ENCODE assay signal across 22 cellular contexts in the genomic region with DNA sequence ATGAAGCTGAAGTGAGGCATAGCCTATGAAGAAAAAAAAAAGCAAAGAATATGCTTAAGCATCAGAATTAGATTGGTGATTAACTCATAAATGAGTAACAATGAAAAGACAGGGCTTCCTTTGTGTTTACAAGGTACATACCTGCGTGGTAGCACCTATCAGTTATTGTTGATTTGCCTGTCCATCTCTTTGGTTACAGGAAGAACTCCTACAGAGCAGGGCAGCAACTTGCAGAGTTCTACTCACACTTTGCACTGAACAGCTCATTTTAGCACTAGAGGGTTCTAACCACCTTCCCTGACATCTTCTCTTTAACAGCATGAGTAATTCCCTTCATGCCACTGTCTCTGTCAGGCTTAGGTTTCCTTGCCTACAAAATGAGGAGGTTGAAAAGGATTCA.
"Had no signal": no experiment of that assay in that cellular context is flagged by ENCODE, and none has a peak within 500 bp of the region (broad histone marks: within the 10 kb centered on the region; RNA-seq: fewer than 3 reads in every experiment).

No MANE protein-coding gene starts in this region.

- H3K27me3 ChIP-seq: adrenal gland, left lung, thyroid gland, upper lobe of right lung had no signal

- H3K27me3 Mint-ChIP-seq: activated naive CD8-positive, alpha-beta T cell; activated T-cell treated with anti-CD3 and anti-CD28 coated beads, Interleukin-2, amount 50 U/mL, for 24 hours; progenitor cell of endocrine pancreas had no signal

- H3K27ac Mint-ChIP-seq: activated naive CD8-positive, alpha-beta T cell; activated T-cell treated with anti-CD3 and anti-CD28 coated beads, Interleukin-2, amount 50 U/mL, for 24 hours; activated T-helper 2 cell treated with anti-CD3 and anti-CD28 coated beads, Interferon-gamma antibody, Interleukin-2, Interleukin-4, amounts not matched to agents 10 μg/mL and 5 μg/mL and 100 μg/mL, durations not matched to agents 14 hours and 24 hours and 36 hours; natural killer cell; progenitor cell of endocrine pancreas; WTC11 had no signal

- H3K4me3 Mint-ChIP-seq: activated naive CD8-positive, alpha-beta T cell; activated T-cell treated with anti-CD3 and anti-CD28 coated beads, Interleukin-2, amount 50 U/mL, for 24 hours; natural killer cell; WTC11 had no signal

- H3K9me3 ChIP-seq: adrenal gland, thyroid gland, upper lobe of right lung had no signal

- ATAC-seq: left lung; natural killer cell; stimulated activated naive CD8-positive, alpha-beta T cell treated with anti-CD3 and anti-CD28 coated beads, Interleukin-15, Interleukin-2, amounts not matched to agents 100 U/mL and 50 U/mL, for 24 hours; upper lobe of right lung; WTC11 had no signal

- H3K4me1 ChIP-seq: adrenal gland, left lung, thyroid gland, upper lobe of right lung had no signal

- H3K27ac ChIP-seq: adrenal gland, coronary artery, left lung, thyroid gland, upper lobe of right lung had no signal

- H3K36me3 ChIP-seq: adrenal gland, left lung, thyroid gland, upper lobe of right lung had no signal

- DNase-seq: activated CD8-positive, alpha-beta memory T cell treated with anti-CD3 and anti-CD28 coated beads for 24 hours; activated CD8-positive, alpha-beta memory T cell treated with anti-CD3 and anti-CD28 coated beads, Interleukin-2, amount 50 U/mL, for 4 hours; activated naive CD4-positive, alpha-beta T cell; activated T-cell treated with anti-CD3 and anti-CD28 coated beads, Interleukin-2, amount 50 U/mL, for 24 hours; adrenal gland; erythroblast; kidney; left lung; midbrain; natural killer cell; stimulated activated CD4-positive, alpha-beta T cell treated with anti-CD3 and anti-CD28 coated beads, Interleukin-4, amount 100 ng/mL, for 4 hours; stimulated activated naive CD8-positive, alpha-beta T cell treated with anti-CD3 and anti-CD28 coated beads, Interleukin-15, Interleukin-2, amounts not matched to agents 100 U/mL and 50 U/mL, for 24 hours; T-helper 9 cell; thyroid gland; upper lobe of right lung had no signal

- FAIRE-seq: astrocyte had no signal

- H3K4me3 ChIP-seq: adrenal gland, coronary artery, left lung, lung, thyroid gland, upper lobe of right lung had no signal
